In the genomic region with DNA sequence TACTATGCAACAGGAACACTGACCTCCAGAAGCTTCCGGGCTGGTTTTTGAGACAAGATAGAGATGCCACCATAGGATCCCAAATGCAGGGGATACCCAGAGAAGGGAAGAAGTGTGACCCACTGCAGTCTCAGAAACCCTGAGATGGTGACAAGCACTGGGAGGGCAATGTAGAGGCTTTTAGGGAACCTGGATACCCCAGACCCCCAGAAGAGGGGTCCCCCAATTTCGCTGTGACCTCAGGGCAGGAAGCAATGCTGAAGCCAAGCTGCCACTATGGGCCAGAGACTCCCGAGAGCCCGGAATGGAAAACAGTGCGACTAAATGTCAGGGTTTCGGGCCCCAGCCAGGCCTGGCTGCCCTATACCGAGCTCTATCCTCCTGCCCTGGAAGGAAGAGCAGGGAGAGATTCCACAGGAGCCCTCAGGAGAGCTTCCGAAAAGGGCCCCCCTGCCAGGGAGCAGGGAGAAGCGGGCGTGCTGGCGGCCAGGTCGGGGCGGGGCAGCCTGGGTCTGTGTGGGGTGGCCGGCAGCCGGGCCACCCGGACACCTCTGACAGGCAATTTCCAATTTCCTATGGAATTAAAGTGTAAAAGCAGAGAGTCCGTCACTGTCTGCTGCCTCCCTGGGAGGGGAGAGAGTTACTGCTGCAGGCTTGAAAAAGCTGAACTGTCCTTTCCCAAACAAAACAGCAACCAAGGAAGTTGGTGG, we compare ENCODE assay signal across 17 cellular contexts.
A peak's percentile ranks its signal among the peaks of the same experiment; 100 is the strongest.
DNase-seq lines count a peak whose midpoint lies in the region; ATAC-seq and TF ChIP-seq lines count a peak whose summit lies in the region.
"Had no signal": no experiment of that assay in that cellular context is flagged by ENCODE, and none has a peak within 500 bp of the region (broad histone marks: within the 10 kb centered on the region; RNA-seq: fewer than 3 reads in every experiment).

No MANE protein-coding gene starts in this region.

- TF ChIP-seq CTCF in left ventricle myocardium inferior (IDR thresholded peaks at IDR 0.05; ENCODE audit: borderline replicate concordance) (no peak), endodermal cell (conservative IDR thresholded peaks at IDR 0.05) (no peak), neural progenitor cell (IDR thresholded peaks at IDR 0.05) (no peak)

- H3K27ac Mint-ChIP-seq in endodermal cell (no peak overlapping the region), neural progenitor cell (no peak overlapping the region), immature natural killer cell (no peak overlapping the region)
- H3K27ac Mint-ChIP-seq: CD14-positive monocyte had no signal

- H3K9me3 ChIP-seq in left ventricle myocardium inferior (replicated peaks) = peaks cover 31% of the 10 kb centered on the region
- H3K9me3 ChIP-seq in endodermal cell (ENCODE audit: control insufficient read depth, low read length) = peaks cover 15% of the 10 kb centered on the region
- H3K9me3 ChIP-seq in neural progenitor cell (ENCODE audit: low read depth) = peaks cover 5% of the 10 kb centered on the region

- H3K4me1 Mint-ChIP-seq in endodermal cell (peaks cover 13% of the 10 kb centered on the region), neural progenitor cell (peaks cover 18% of the 10 kb centered on the region), immature natural killer cell (no peaks in the 10 kb centered on the region)

- H3K4me3 Mint-ChIP-seq in endodermal cell (no peak overlapping the region), neural progenitor cell (no peak overlapping the region), immature natural killer cell (no peak overlapping the region)
- H3K4me3 Mint-ChIP-seq: CD14-positive monocyte had no signal

- DNase-seq in left ventricle myocardium inferior (no peak), left cardiac atrium (no peak), endodermal cell (peak; percentile 55), neural progenitor cell (ENCODE audit: low spot score) (no peak), immature natural killer cell (no peak), NCI-H2171 (lab: John Stamatoyannopoulos, UW) (no peak), NCI-H524 treated with DMSO at 0.1 percent for 48 hours (lab: John Stamatoyannopoulos, UW) (no peak)
- DNase-seq: GDM1, GOT3, Kasumi-1, NCI-H1694, NCI-H2081, NCI-H2171 treated with DMSO at 0.1 percent for 48 hours, NCI-H526, OCI-M1, SHP77 had no signal

- no peaks in the 10 kb centered on the region for H3K79me2 ChIP-seq in neural progenitor cell (ENCODE audit: low read depth)

- H3K9me3 Mint-ChIP-seq in endodermal cell = peaks cover 28% of the 10 kb centered on the region
- H3K9me3 Mint-ChIP-seq in neural progenitor cell = peaks cover 28% of the 10 kb centered on the region
- H3K9me3 Mint-ChIP-seq in immature natural killer cell = peaks cover 6 to 17% (median 12%) of the 10 kb centered on the region in 6 donors

- no peak overlapping the region for H3K9ac ChIP-seq in endodermal cell (ENCODE audit: extremely low read depth, low read length, poor library complexity, severe bottlenecking)
- no peak overlapping the region for H3K9ac ChIP-seq in neural progenitor cell

- H3F3A ChIP-seq in neural progenitor cell (ENCODE audit: low read depth) = peaks cover 15% of the 10 kb centered on the region

- H3K36me3 Mint-ChIP-seq in endodermal cell (ENCODE audit: low read depth) (no peaks in the 10 kb centered on the region), neural progenitor cell (peaks cover 4% of the 10 kb centered on the region), immature natural killer cell (peaks cover 4 to 7% (median 4%) of the 10 kb centered on the region in 3 donors)

- H2AFZ ChIP-seq in neural progenitor cell (replicated peaks) = peak overlapping the region; percentile 76

- no peak for ATAC-seq in left cardiac atrium

- H3K36me3 ChIP-seq in left ventricle myocardium inferior (no peaks in the 10 kb centered on the region), endodermal cell (ENCODE audit: control insufficient read depth, insufficient read depth, low read length) (no peaks in the 10 kb centered on the region), neural progenitor cell (peaks cover 7% of the 10 kb centered on the region)

- 82 to 87% methylated on average over 15 to 17 of the region's 17 CpGs for WGBS in endodermal cell (ENCODE audit: insufficient coverage in 1 of 2, insufficient read length in 1 of 2), 2 experiments

- peak overlapping the region; percentile 64 for H3K27ac ChIP-seq in left ventricle myocardium inferior (replicated peaks)
- H3K27ac ChIP-seq in endodermal cell (ENCODE audit: low read depth, low read length) = no peak overlapping the region
- H3K27ac ChIP-seq in neural progenitor cell = no peak overlapping the region

- H4K20me1 ChIP-seq in neural progenitor cell (ENCODE audit: low read depth) = no peaks in the 10 kb centered on the region

- no peaks in the 10 kb centered on the region for H3K27me3 ChIP-seq in left ventricle myocardium inferior (ENCODE audit: low read depth)
- H3K27me3 ChIP-seq in endodermal cell (ENCODE audit: control insufficient read depth, insufficient read depth, low read length, poor library complexity, severe bottlenecking) = no peaks in the 10 kb centered on the region
- no peaks in the 10 kb centered on the region for H3K27me3 ChIP-seq in neural progenitor cell

- intact Hi-C loops in left ventricle myocardium inferior (cut with micrococcal nuclease) = no loop called here
- intact Hi-C loops in left cardiac atrium (cut with DNase I) = no loop called here

- H3K27me3 Mint-ChIP-seq in endodermal cell (ENCODE audit: insufficient read depth) (no peaks in the 10 kb centered on the region), neural progenitor cell (ENCODE audit: insufficient read depth, low read depth) (peaks cover 8% of the 10 kb centered on the region), immature natural killer cell (ENCODE audit: low read depth in 3 of 3) (peaks cover 2 to 16% (median 3%) of the 10 kb centered on the region in 3 donors)

- H3K4me1 ChIP-seq in left ventricle myocardium inferior (peaks cover 33% of the 10 kb centered on the region), endodermal cell (ENCODE audit: control insufficient read depth, insufficient read depth, low read length) (no peaks in the 10 kb centered on the region), neural progenitor cell (peaks cover 29% of the 10 kb centered on the region)

- no peak overlapping the region for H3K4me2 ChIP-seq in neural progenitor cell

- H3K4me3 ChIP-seq in left ventricle myocardium inferior (no peak overlapping the region), endodermal cell (ENCODE audit: low read length) (no peak overlapping the region), neural progenitor cell (no peak overlapping the region)
